In genomic region chr2:138901530-138901929, GRCh38 we compare ENCODE assay signal across 2 cellular contexts.
TF ChIP-seq lines count a peak whose summit lies in the region.

No MANE protein-coding gene starts in this region.

TF ChIP-seq in WTC11, 78 proteins besides CTCF, POLR2A, EP300 and RAD21 (continued from another document):
- TF ChIP-seq ESRRA (CRISPR knock-in tag; IDR thresholded peaks at IDR 0.05; ENCODE audit: borderline replicate concordance) (no peak), GTF2I (CRISPR knock-in tag; conservative IDR thresholded peaks at IDR 0.05) (no peak), ZNF317 (CRISPR knock-in tag; IDR thresholded peaks at IDR 0.05; ENCODE audit: borderline replicate concordance, low read depth) (no peak), ZNF671 (CRISPR knock-in tag; IDR thresholded peaks at IDR 0.05) (no peak), EMX1 (CRISPR knock-in tag; IDR thresholded peaks at IDR 0.05) (no peak), ZNF121 (CRISPR knock-in tag; IDR thresholded peaks at IDR 0.05) (no peak), NFE2L1 (CRISPR knock-in tag; IDR thresholded peaks at IDR 0.05) (no peak), PREB (CRISPR knock-in tag; IDR thresholded peaks at IDR 0.05; ENCODE audit: borderline replicate concordance) (no peak), ZNF263 (CRISPR knock-in tag; IDR thresholded peaks at IDR 0.05; ENCODE audit: low read depth) (no peak), ATF2 (CRISPR knock-in tag; IDR thresholded peaks at IDR 0.05; ENCODE audit: borderline replicate concordance, low read depth) (no peak), CBFB (CRISPR knock-in tag; IDR thresholded peaks at IDR 0.05; ENCODE audit: low read depth) (no peak)
- TF ChIP-seq, protein P1, sequence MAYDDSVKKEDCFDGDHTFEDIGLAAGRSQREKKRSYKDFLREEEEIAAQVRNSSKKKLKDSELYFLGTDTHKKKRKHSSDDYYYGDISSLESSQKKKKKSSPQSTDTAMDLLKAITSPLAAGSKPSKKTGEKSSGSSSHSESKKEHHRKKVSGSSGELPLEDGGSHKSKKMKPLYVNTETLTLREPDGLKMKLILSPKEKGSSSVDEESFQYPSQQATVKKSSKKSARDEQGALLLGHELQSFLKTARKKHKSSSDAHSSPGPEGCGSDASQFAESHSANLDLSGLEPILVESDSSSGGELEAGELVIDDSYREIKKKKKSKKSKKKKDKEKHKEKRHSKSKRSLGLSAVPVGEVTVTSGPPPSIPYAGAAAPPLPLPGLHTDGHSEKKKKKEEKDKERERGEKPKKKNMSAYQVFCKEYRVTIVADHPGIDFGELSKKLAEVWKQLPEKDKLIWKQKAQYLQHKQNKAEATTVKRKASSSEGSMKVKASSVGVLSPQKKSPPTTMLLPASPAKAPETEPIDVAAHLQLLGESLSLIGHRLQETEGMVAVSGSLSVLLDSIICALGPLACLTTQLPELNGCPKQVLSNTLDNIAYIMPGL (CRISPR knock-in tag; IDR thresholded peaks at IDR 0.05): no peak

TF ChIP-seq in H1, 55 proteins besides CTCF, POLR2A, EP300 and RAD21 (continued from another document):
- no peak for TF ChIP-seq RFX5 (IDR thresholded peaks at IDR 0.05; ENCODE audit: borderline replicate concordance, low read depth, low read length)
- no peak for TF ChIP-seq RXRA (IDR thresholded peaks at IDR 0.05; ENCODE audit: insufficient read depth, low read depth, low read length)
- TF ChIP-seq, protein P2, sequence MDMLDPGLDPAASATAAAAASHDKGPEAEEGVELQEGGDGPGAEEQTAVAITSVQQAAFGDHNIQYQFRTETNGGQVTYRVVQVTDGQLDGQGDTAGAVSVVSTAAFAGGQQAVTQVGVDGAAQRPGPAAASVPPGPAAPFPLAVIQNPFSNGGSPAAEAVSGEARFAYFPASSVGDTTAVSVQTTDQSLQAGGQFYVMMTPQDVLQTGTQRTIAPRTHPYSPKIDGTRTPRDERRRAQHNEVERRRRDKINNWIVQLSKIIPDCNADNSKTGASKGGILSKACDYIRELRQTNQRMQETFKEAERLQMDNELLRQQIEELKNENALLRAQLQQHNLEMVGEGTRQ (IDR thresholded peaks at IDR 0.05; ENCODE audit: low read length): no peak
- no peak for TF ChIP-seq SUZ12 (IDR thresholded peaks at IDR 0.05; ENCODE audit: low read length)
- TF ChIP-seq KDM4A (IDR thresholded peaks at IDR 0.05; ENCODE audit: low read depth, low read length, severe bottlenecking): no peak
- TF ChIP-seq RBBP5 (IDR thresholded peaks at IDR 0.05; ENCODE audit: borderline replicate concordance, low read depth, low read length): no peak
- no peak for TF ChIP-seq NRF1 (IDR thresholded peaks at IDR 0.05; ENCODE audit: low read depth, low read length)
- no peak for TF ChIP-seq TCF12 (IDR thresholded peaks at IDR 0.05; ENCODE audit: low read depth, low read length)
TF ChIP-seq in H1: peak in this region for 0.
